In the genomic region with DNA sequence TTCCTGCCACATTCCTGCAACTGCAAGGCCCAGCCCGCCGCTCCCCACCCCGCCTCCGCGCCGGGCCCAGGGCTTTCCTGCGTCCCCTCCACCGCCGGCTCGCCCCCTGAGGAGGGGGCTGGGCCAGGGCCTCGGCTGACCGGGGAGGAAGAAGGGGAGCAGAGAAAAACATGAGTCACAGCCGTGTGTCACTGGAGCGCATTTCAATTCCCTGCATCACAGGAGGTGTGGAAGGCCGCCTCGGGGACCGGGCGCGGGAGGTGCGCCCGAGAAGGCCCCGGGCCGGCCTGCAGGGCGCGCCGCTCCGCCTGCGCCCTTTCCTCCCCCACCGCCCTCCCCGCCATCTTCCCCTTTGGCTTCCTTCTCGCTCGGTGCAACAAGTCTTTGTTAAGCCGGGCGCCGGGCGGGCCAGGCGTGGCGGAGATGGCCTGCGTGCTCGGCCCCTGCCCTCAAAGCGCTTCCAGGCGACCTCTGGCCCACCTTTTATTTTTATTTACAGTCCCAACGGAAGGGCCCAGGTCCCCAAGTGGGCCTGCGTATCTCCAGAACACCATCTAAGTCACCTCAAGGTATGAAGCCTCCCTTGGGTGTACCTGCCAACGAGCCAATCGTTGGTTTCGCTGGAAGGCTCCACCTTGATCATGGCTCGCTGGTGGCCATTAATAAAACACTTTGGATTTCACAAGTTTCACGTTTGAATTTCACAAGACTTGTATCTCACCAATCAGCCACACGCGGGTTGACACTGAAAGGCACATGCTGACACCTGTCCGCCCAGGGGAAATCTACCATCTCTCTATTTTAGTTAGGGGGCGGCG, we compare ENCODE assay signal across 8 cellular contexts. TPM values are rescaled to one million over a fixed set of nuclear protein-coding genes. Genes with fewer than 3 reads are reported as not detected.
DNase-seq lines count a peak whose midpoint lies in the region; ATAC-seq and TF ChIP-seq lines count a peak whose summit lies in the region.

No MANE protein-coding gene starts in this region.

- H3K4me3 ChIP-seq in AG04449 (ENCODE audit: low read depth, low read length) = peak overlapping the region; percentile 69
- peak overlapping the region; percentile 76 to 84 (median 80) for H3K4me3 ChIP-seq in esophagus muscularis mucosa
- H3K4me3 ChIP-seq in neural cell (ENCODE audit: low read length) = peak overlapping the region; percentile 64
- H3K4me3 ChIP-seq in tibial nerve = peak overlapping the region; percentile 51 to 73 (median 64)

- peaks cover 4% of the 10 kb centered on the region for H4K20me1 ChIP-seq in neural cell (ENCODE audit: insufficient read depth)

- no peak for TF ChIP-seq RAD21 in neural cell (conservative IDR thresholded peaks at IDR 0.05)

- H3K27me3 ChIP-seq in esophagus muscularis mucosa (no peaks in the 10 kb centered on the region), neural cell (ENCODE audit: insufficient read depth, low read depth, low read length) (peaks cover 6% of the 10 kb centered on the region), tibial nerve (no peaks in the 10 kb centered on the region)

- H3K9me3 ChIP-seq in esophagus muscularis mucosa (no peaks in the 10 kb centered on the region), neural cell (ENCODE audit: low read length) (no peaks in the 10 kb centered on the region), tibial nerve (no peaks in the 10 kb centered on the region)

- H3K36me3 ChIP-seq in esophagus muscularis mucosa = peaks cover 0 to 5% (median 3%) of the 10 kb centered on the region in 4 donors
- H3K36me3 ChIP-seq in neural cell (ENCODE audit: insufficient read depth, low read length) = no peaks in the 10 kb centered on the region
- peaks cover 0 to 4% (median 0%) of the 10 kb centered on the region in 3 donors for H3K36me3 ChIP-seq in tibial nerve

- ATAC-seq in GM19324 (IDR thresholded peaks at IDR 0.05; ENCODE audit: low FRiP score, unreplicated experiment) = peak; percentile 1
- peak; percentile 56 to 63 for ATAC-seq in activated T-cell treated with anti-CD3 and anti-CD28 coated beads, Interleukin-2, amount 50 U/mL, for 4 hours

- no peaks in the 10 kb centered on the region for H3K27me3 Mint-ChIP-seq in activated T-cell treated with anti-CD3 and anti-CD28 coated beads, Interleukin-2, amount 50 U/mL, for 4 hours (ENCODE audit: low read depth)

- CTCF ChIA-PET in AG04449 (lab: Yijun Ruan, JAX) = interaction anchor here (1.2 to 1.4 kb wide), 3 partner anchors 11 to 39 kb away, joined by 6 to 11 read pairs (median 8); a partner anchor contains a TSS

- H2AFZ ChIP-seq in neural cell (ENCODE audit: low read depth, low read length) = peak overlapping the region; percentile 9

- 36% methylated on average over 37 of the region's 54 CpGs for WGBS in esophagus muscularis mucosa
- 27 to 37% methylated on average over 22 to 39 of the region's 54 CpGs for WGBS in tibial nerve, 2 donors

- peaks cover 35% of the 10 kb centered on the region for H3K4me1 Mint-ChIP-seq in activated T-cell treated with anti-CD3 and anti-CD28 coated beads, Interleukin-2, amount 50 U/mL, for 4 hours (ENCODE audit: low read depth)

- no peaks in the 10 kb centered on the region for H3F3A ChIP-seq in neural cell (ENCODE audit: insufficient read depth, low read length, poor library complexity, severe bottlenecking)

- H3K27ac ChIP-seq in esophagus muscularis mucosa (replicated peaks in 1 of 4) (peak overlapping the region; percentile 90 to 93 (median 91)), neural cell (ENCODE audit: low read length) (no peak overlapping the region), tibial nerve (peak overlapping the region; percentile 78 to 93 (median 86))

- H3K9ac ChIP-seq in neural cell (ENCODE audit: low read length) = peak overlapping the region; percentile 77

- no peak for DNase-seq in AG04449 (ENCODE audit: low read depth, low spot score)
- peak; percentile 19 for DNase-seq in MV-4-11 (lab: John Stamatoyannopoulos, UW)
- peak; percentile 69 for DNase-seq in activated T-cell treated with anti-CD3 and anti-CD28 coated beads, Interleukin-2, amount 50 U/mL, for 4 hours
- DNase-seq in esophagus muscularis mucosa (ENCODE audit: extremely low spot score) = no peak
- DNase-seq in tibial nerve (ENCODE audit: low spot score in 2 of 2) = peak in 1 of 2 donors; percentile 32
- DNase-seq in mesenteric fat pad (ENCODE audit: low spot score) = no peak

- TF ChIP-seq EP300 in esophagus muscularis mucosa (IDR thresholded peaks at IDR 0.05) (no peak), neural cell (conservative IDR thresholded peaks at IDR 0.05; ENCODE audit: poor library complexity, severe bottlenecking) (no peak), tibial nerve (IDR thresholded peaks at IDR 0.05) (no peak)

- TF ChIP-seq POLR2A in esophagus muscularis mucosa (IDR thresholded peaks at IDR 0.05; ENCODE audit: low read depth) (no peak), tibial nerve (IDR thresholded peaks at IDR 0.05) (peak in 1 of 2 donors; percentile 8)

- H3K4me1 ChIP-seq in esophagus muscularis mucosa (peaks cover 20 to 29% (median 28%) of the 10 kb centered on the region in 4 donors), tibial nerve (peaks cover 0 to 44% (median 13%) of the 10 kb centered on the region in 4 donors)

- peak overlapping the region; percentile 30 for H3K4me2 ChIP-seq in neural cell (ENCODE audit: low read length)

- peaks cover 13% of the 10 kb centered on the region for H3K36me3 Mint-ChIP-seq in activated T-cell treated with anti-CD3 and anti-CD28 coated beads, Interleukin-2, amount 50 U/mL, for 4 hours (ENCODE audit: insufficient read depth)

- TF ChIP-seq CTCF in AG04449 (IDR thresholded peaks at IDR 0.05; ENCODE audit: insufficient read depth, low read length, missing control alignments) (no peak), esophagus muscularis mucosa (IDR thresholded peaks at IDR 0.05) (no peak), neural cell (IDR thresholded peaks at IDR 0.05; ENCODE audit: poor library complexity, severe bottlenecking) (no peak), tibial nerve (IDR thresholded peaks at IDR 0.05) (peak in 1 of 5 experiments; percentile 14)

- H3K9me3 Mint-ChIP-seq in activated T-cell treated with anti-CD3 and anti-CD28 coated beads, Interleukin-2, amount 50 U/mL, for 4 hours = no peaks in the 10 kb centered on the region

- H3K79me2 ChIP-seq in neural cell (replicated peaks; ENCODE audit: insufficient read depth, low read length) = peaks cover 24% of the 10 kb centered on the region

- intact Hi-C loops in esophagus muscularis mucosa (cut with DNase I) = no loop called here

- POLR2A ChIA-PET in AG04449 (lab: Yijun Ruan, JAX) = interaction anchor here (0.8 to 1.5 kb wide), 5 partner anchors 9 to 190 kb away, joined by 4 to 25 read pairs (median 7); a partner anchor contains a TSS

- peak overlapping the region; percentile 83 for H3K4me3 Mint-ChIP-seq in activated T-cell treated with anti-CD3 and anti-CD28 coated beads, Interleukin-2, amount 50 U/mL, for 4 hours

- no peaks in the 10 kb centered on the region for H3K9me2 ChIP-seq in neural cell (ENCODE audit: insufficient read depth, low read length)

TF ChIP-seq in neural cell, 6 proteins besides CTCF, POLR2A, EP300 and RAD21:
- TF ChIP-seq POLR2AphosphoS5 (IDR thresholded peaks at IDR 0.05) (no peak), EZH2 (IDR thresholded peaks at IDR 0.05; ENCODE audit: borderline replicate concordance, insufficient read depth, low read length, poor library complexity, severe bottlenecking) (no peak), MXI1 (conservative IDR thresholded peaks at IDR 0.05; ENCODE audit: poor library complexity, severe bottlenecking) (peak; percentile 19), TAF1 (IDR thresholded peaks at IDR 0.05; ENCODE audit: low read depth) (no peak)
- TF ChIP-seq, protein P1, sequence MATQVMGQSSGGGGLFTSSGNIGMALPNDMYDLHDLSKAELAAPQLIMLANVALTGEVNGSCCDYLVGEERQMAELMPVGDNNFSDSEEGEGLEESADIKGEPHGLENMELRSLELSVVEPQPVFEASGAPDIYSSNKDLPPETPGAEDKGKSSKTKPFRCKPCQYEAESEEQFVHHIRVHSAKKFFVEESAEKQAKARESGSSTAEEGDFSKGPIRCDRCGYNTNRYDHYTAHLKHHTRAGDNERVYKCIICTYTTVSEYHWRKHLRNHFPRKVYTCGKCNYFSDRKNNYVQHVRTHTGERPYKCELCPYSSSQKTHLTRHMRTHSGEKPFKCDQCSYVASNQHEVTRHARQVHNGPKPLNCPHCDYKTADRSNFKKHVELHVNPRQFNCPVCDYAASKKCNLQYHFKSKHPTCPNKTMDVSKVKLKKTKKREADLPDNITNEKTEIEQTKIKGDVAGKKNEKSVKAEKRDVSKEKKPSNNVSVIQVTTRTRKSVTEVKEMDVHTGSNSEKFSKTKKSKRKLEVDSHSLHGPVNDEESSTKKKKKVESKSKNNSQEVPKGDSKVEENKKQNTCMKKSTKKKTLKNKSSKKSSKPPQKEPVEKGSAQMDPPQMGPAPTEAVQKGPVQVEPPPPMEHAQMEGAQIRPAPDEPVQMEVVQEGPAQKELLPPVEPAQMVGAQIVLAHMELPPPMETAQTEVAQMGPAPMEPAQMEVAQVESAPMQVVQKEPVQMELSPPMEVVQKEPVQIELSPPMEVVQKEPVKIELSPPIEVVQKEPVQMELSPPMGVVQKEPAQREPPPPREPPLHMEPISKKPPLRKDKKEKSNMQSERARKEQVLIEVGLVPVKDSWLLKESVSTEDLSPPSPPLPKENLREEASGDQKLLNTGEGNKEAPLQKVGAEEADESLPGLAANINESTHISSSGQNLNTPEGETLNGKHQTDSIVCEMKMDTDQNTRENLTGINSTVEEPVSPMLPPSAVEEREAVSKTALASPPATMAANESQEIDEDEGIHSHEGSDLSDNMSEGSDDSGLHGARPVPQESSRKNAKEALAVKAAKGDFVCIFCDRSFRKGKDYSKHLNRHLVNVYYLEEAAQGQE (IDR thresholded peaks at IDR 0.05; ENCODE audit: borderline replicate concordance) = no peak
TF ChIP-seq in neural cell: peak in this region for 1.

RNA-seq across cellular contexts. Expression of a gene that starts 0.9 kb away (rescaled TPM):
- total RNA-seq in activated T-cell treated with anti-CD3 and anti-CD28 coated beads, Interleukin-2, amount 50 U/mL, for 4 hours = 100 to 1,000 TPM; 646 to 976 (median 781) TPM
- total RNA-seq in esophagus muscularis mucosa (10 to 100 TPM in 3 of 4 donors, 1 to 10 TPM in 1; 8.3 to 27.2 (median 17.5) TPM), tibial nerve (10 to 100 TPM in 1 of 4 donors, 1 to 10 TPM in 3; 6.5 to 32.7 (median 7.8) TPM), mesenteric fat pad (32.3 TPM)
- 31.5 and 42.2 TPM in 2 replicates for polyA plus RNA-seq in neural cell
- polyA minus RNA-seq in neural cell = 39.0 and 39.9 TPM in 2 replicates

RNA-seq across cellular contexts. Expression of a gene that starts 13.0 kb away (rescaled TPM):
- total RNA-seq in activated T-cell treated with anti-CD3 and anti-CD28 coated beads, Interleukin-2, amount 50 U/mL, for 4 hours = 10 to 100 TPM; 12.3 to 14.9 (median 13.0) TPM
- total RNA-seq in esophagus muscularis mucosa (10 to 100 TPM; 21.2 to 26.3 (median 23.4) TPM), tibial nerve (10 to 100 TPM; 36.3 to 51.9 (median 42.9) TPM), mesenteric fat pad (16.3 TPM)
- polyA plus RNA-seq in neural cell = 78.8 and 82.1 TPM in 2 replicates
- polyA minus RNA-seq in neural cell = 16.3 and 20.8 TPM in 2 replicates

Comparison
In these comparisons a context has a peak if more than half of its experiments do, and no peak if none do; other contexts are left out.
1. DNase-seq: peak in MV-4-11 (single experiment) and activated T-cell treated with anti-CD3 and anti-CD28 coated beads, Interleukin-2, amount 50 U/mL, for 4 hours (single experiment); none in AG04449 (single experiment), esophagus muscularis mucosa (single experiment) and mesenteric fat pad (single experiment).
2. RNA of a gene that starts 0.9 kb away (total RNA-seq): 646 to 976 TPM in activated T-cell treated with anti-CD3 and anti-CD28 coated beads, Interleukin-2, amount 50 U/mL, for 4 hours; 32.3 TPM in mesenteric fat pad (single experiment), 8.3 to 27.2 TPM in esophagus muscularis mucosa and 6.5 to 32.7 TPM in tibial nerve; every median in the first group is over 10 times any median in the second.
3. Peak in every context shown above with its lines, with median percentiles within 50 percentile points of each other: H3K4me3 ChIP-seq.